In the genomic region with DNA sequence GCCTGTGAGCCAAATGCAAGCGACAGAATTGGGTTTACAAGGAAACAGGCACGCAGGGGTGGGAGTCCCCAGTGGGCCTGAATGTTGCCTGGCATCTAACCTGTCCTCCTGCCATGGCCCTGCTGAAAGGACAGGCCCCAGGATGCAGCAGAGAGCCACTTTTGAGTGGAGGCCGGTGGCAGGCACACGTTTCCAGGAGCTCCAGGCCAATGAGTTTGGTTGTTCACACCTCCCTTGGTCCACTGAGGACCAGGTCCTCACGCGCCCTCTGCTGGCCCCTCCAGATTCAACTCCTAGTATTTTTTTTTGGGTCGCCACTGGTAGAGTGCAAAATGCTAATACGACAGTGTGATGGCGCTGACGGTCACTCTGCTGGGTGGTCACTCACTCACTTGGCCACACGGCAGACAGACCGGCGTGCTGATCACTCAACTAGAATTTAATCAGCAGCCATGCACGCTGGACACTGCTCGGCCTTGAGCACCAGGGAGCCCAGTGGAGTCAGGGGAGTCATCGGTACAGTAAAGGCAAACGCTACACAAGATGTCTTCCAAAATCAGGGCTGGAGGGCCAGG, we compare ENCODE assay signal across 8 cellular contexts.
DNase-seq lines count a peak whose midpoint lies in the region; ATAC-seq and TF ChIP-seq lines count a peak whose summit lies in the region.

No MANE protein-coding gene starts in this region.

- TF ChIP-seq CTCF in fibroblast of pulmonary artery (IDR thresholded peaks at IDR 0.05; ENCODE audit: low read length, missing control alignments): peak; percentile 73
- TF ChIP-seq CTCF in parathyroid adenoma (IDR thresholded peaks at IDR 0.05): peak; percentile 51
- TF ChIP-seq CTCF in uterus (IDR thresholded peaks at IDR 0.05): peak; percentile 32 to 54 (median 44)

- DNase-seq in DMS153 (lab: John Stamatoyannopoulos, UW) (peak; percentile 9), OCI-M1 (lab: John Stamatoyannopoulos, UW) (peak; percentile 83), activated T-cell treated with anti-CD3 and anti-CD28 coated beads for 48 hours (ENCODE audit: low read depth) (peak; percentile 59), fibroblast of pulmonary artery (ENCODE audit: low read depth) (peak; percentile 70), uterus (peak in 1 of 2 donors; percentile 37)

- no peaks in the 10 kb centered on the region for H3K9me3 ChIP-seq in parathyroid adenoma (ENCODE audit: control insufficient read depth, low read length)
- H3K9me3 ChIP-seq in uterus: no peaks in the 10 kb centered on the region

- H3K27ac ChIP-seq in parathyroid adenoma (no peak overlapping the region), uterus (no peak overlapping the region)

- H3K4me1 ChIP-seq in parathyroid adenoma (no peaks in the 10 kb centered on the region), uterus (no peaks in the 10 kb centered on the region)

- no peak overlapping the region for H3K9ac ChIP-seq in parathyroid adenoma

- H3K4me3 ChIP-seq in fibroblast of pulmonary artery (replicated peaks; ENCODE audit: low read depth, low read length): no peak overlapping the region
- no peak overlapping the region for H3K4me3 ChIP-seq in parathyroid adenoma (ENCODE audit: low read depth, low read length)
- H3K4me3 ChIP-seq in uterus: no peak overlapping the region

- intact Hi-C loops in uterus (cut with DNase I; ENCODE audit: low total_unique reads): no loop called here

- no peak overlapping the region for H2AFZ ChIP-seq in parathyroid adenoma

- no peaks in the 10 kb centered on the region for H3K79me2 ChIP-seq in parathyroid adenoma

- H3K27me3 ChIP-seq in parathyroid adenoma (ENCODE audit: control insufficient read depth, insufficient read depth, low read length): no peaks in the 10 kb centered on the region
- H3K27me3 ChIP-seq in uterus: no peaks in the 10 kb centered on the region

- ATAC-seq in HG03175 (IDR thresholded peaks at IDR 0.05; ENCODE audit: unreplicated experiment) (peak; percentile 55), GM21737 (IDR thresholded peaks at IDR 0.05; ENCODE audit: unreplicated experiment) (no peak)

- no peak for TF ChIP-seq POLR2A in uterus (IDR thresholded peaks at IDR 0.05)

- H3K4me2 ChIP-seq in parathyroid adenoma (ENCODE audit: low read length): no peak overlapping the region

- H3K36me3 ChIP-seq in parathyroid adenoma (ENCODE audit: control insufficient read depth, insufficient read depth, low read length): no peaks in the 10 kb centered on the region
- no peaks in the 10 kb centered on the region for H3K36me3 ChIP-seq in uterus
